7 cellular contexts compared by ENCODE assay signal in genomic region chr22:10708175-10708574, GRCh38.
DNase-seq lines count a peak whose midpoint lies in the region; ATAC-seq and TF ChIP-seq lines count a peak whose summit lies in the region.
"Not testable (repeated sequence)": the region's sequence is repeated elsewhere in the genome, so short reads cannot be mapped to it uniquely, and the experiment has no call there.

No MANE protein-coding gene starts in this region.

- H3K4me1 ChIP-seq in lower lobe of right lung, upper lobe of left lung, upper lobe of right lung: not testable (repeated sequence)

- 93 to 100% methylated on average over 2 to 3 of the region's 3 CpGs for WGBS in upper lobe of left lung, 2 donors

- not testable (repeated sequence) for H3K27ac ChIP-seq in lower lobe of right lung, upper lobe of left lung, upper lobe of right lung

- DNase-seq in activated naive CD8-positive, alpha-beta T cell treated with anti-CD3 and anti-CD28 coated beads, Interleukin-2, amount 50 U/mL, for 24 hours; Right ventricle myocardium inferior (ENCODE audit: missing footprints); lower lobe of right lung; natural killer cell treated with Interleukin-12 subunit alpha and Interleukin-12 subunit beta and Interleukin-15 and Interleukin-18, amount 100 ng/mL, for 72 hours (ENCODE audit: low spot score); upper lobe of left lung; upper lobe of right lung: not testable (repeated sequence)

- intact Hi-C loops in Right ventricle myocardium inferior (cut with DNase I); lower lobe of right lung (cut with DNase I); upper lobe of right lung (cut with DNase I): not testable (repeated sequence)

- not testable (repeated sequence) for H3K4me1 Mint-ChIP-seq in activated naive CD8-positive, alpha-beta T cell treated with anti-CD3 and anti-CD28 coated beads, Interleukin-2, amount 50 U/mL, for 24 hours; natural killer cell treated with Interleukin-12 subunit alpha and Interleukin-12 subunit beta and Interleukin-15 and Interleukin-18, amount 100 ng/mL, for 72 hours (ENCODE audit: low read depth in 2 of 2); stimulated activated memory B cell treated with anti-CD40 and anti-IgM and Interleukin-4, amounts not matched to agents 10 μg/mL and 1 μg/mL and 100 μg/mL, for 72 hours

- peak; percentile 33 for ATAC-seq in activated naive CD8-positive, alpha-beta T cell treated with anti-CD3 and anti-CD28 coated beads, Interleukin-2, amount 50 U/mL, for 24 hours
- ATAC-seq in Right ventricle myocardium inferior: peak; percentile 39
- ATAC-seq in lower lobe of right lung: peak; percentile 30 to 51
- ATAC-seq in natural killer cell treated with Interleukin-12 subunit alpha and Interleukin-12 subunit beta and Interleukin-15 and Interleukin-18, amount 100 ng/mL, for 72 hours: peak; percentile 13 to 36
- peak; percentile 52 for ATAC-seq in stimulated activated memory B cell treated with anti-CD40 and anti-IgM and Interleukin-4, amounts not matched to agents 10 μg/mL and 1 μg/mL and 100 μg/mL, for 72 hours
- peak; percentile 25 to 31 for ATAC-seq in upper lobe of left lung (ENCODE audit: low FRiP score in 2 of 2)
- ATAC-seq in upper lobe of right lung: peak; percentile 52

- H3K4me3 Mint-ChIP-seq in activated naive CD8-positive, alpha-beta T cell treated with anti-CD3 and anti-CD28 coated beads, Interleukin-2, amount 50 U/mL, for 24 hours; natural killer cell treated with Interleukin-12 subunit alpha and Interleukin-12 subunit beta and Interleukin-15 and Interleukin-18, amount 100 ng/mL, for 72 hours; stimulated activated memory B cell treated with anti-CD40 and anti-IgM and Interleukin-4, amounts not matched to agents 10 μg/mL and 1 μg/mL and 100 μg/mL, for 72 hours: not testable (repeated sequence)

- H3K9me3 Mint-ChIP-seq in activated naive CD8-positive, alpha-beta T cell treated with anti-CD3 and anti-CD28 coated beads, Interleukin-2, amount 50 U/mL, for 24 hours: peaks cover 13% of the 10 kb centered on the region
- not testable (repeated sequence) for H3K9me3 Mint-ChIP-seq in natural killer cell treated with Interleukin-12 subunit alpha and Interleukin-12 subunit beta and Interleukin-15 and Interleukin-18, amount 100 ng/mL, for 72 hours; stimulated activated memory B cell treated with anti-CD40 and anti-IgM and Interleukin-4, amounts not matched to agents 10 μg/mL and 1 μg/mL and 100 μg/mL, for 72 hours

- H3K27ac Mint-ChIP-seq in activated naive CD8-positive, alpha-beta T cell treated with anti-CD3 and anti-CD28 coated beads, Interleukin-2, amount 50 U/mL, for 24 hours; natural killer cell treated with Interleukin-12 subunit alpha and Interleukin-12 subunit beta and Interleukin-15 and Interleukin-18, amount 100 ng/mL, for 72 hours; stimulated activated memory B cell treated with anti-CD40 and anti-IgM and Interleukin-4, amounts not matched to agents 10 μg/mL and 1 μg/mL and 100 μg/mL, for 72 hours: not testable (repeated sequence)

- TF ChIP-seq EP300 in upper lobe of left lung (IDR thresholded peaks at IDR 0.05): not testable (repeated sequence)

- not testable (repeated sequence) for H3K36me3 Mint-ChIP-seq in activated naive CD8-positive, alpha-beta T cell treated with anti-CD3 and anti-CD28 coated beads, Interleukin-2, amount 50 U/mL, for 24 hours (ENCODE audit: low read depth); natural killer cell treated with Interleukin-12 subunit alpha and Interleukin-12 subunit beta and Interleukin-15 and Interleukin-18, amount 100 ng/mL, for 72 hours; stimulated activated memory B cell treated with anti-CD40 and anti-IgM and Interleukin-4, amounts not matched to agents 10 μg/mL and 1 μg/mL and 100 μg/mL, for 72 hours

- TF ChIP-seq CTCF in lower lobe of right lung (IDR thresholded peaks at IDR 0.05); upper lobe of left lung (IDR thresholded peaks at IDR 0.05); upper lobe of right lung (IDR thresholded peaks at IDR 0.05): not testable (repeated sequence)

- H3K4me3 ChIP-seq in lower lobe of right lung, upper lobe of left lung, upper lobe of right lung: not testable (repeated sequence)

- H3K36me3 ChIP-seq in lower lobe of right lung, upper lobe of left lung, upper lobe of right lung: not testable (repeated sequence)

- not testable (repeated sequence) for H3K27me3 Mint-ChIP-seq in activated naive CD8-positive, alpha-beta T cell treated with anti-CD3 and anti-CD28 coated beads, Interleukin-2, amount 50 U/mL, for 24 hours; natural killer cell treated with Interleukin-12 subunit alpha and Interleukin-12 subunit beta and Interleukin-15 and Interleukin-18, amount 100 ng/mL, for 72 hours; stimulated activated memory B cell treated with anti-CD40 and anti-IgM and Interleukin-4, amounts not matched to agents 10 μg/mL and 1 μg/mL and 100 μg/mL, for 72 hours

- TF ChIP-seq POLR2A in upper lobe of left lung (IDR thresholded peaks at IDR 0.05): not testable (repeated sequence)

- not testable (repeated sequence) for H3K9me3 ChIP-seq in lower lobe of right lung, upper lobe of left lung, upper lobe of right lung

- not testable (repeated sequence) for H3K27me3 ChIP-seq in lower lobe of right lung (ENCODE audit: low read depth); upper lobe of left lung; upper lobe of right lung
